In genomic region chr10:51074238-51075028, GRCh38 we compare ENCODE assay signal across 8 cellular contexts. TPM values are rescaled to one million over a fixed set of nuclear protein-coding genes. Genes with fewer than 3 reads are reported as not detected.
DNase-seq lines count a peak whose midpoint lies in the region; ATAC-seq lines count a peak whose summit lies in the region.

PRKG1 (plus strand) TSS chr10:51074487.

- intact Hi-C loops in cardiac septum (cut with DNase I), result loop anchor here (2.0 to 10.0 kb wide), 3 partner anchors 170 to 348 kb away; no protein-coding TSS in a partner anchor

- DNase-seq in NCI-H1417 (lab: John Stamatoyannopoulos, UW) (peak in 2 of 3 experiments; percentile 36 to 47), NCI-H1417 treated with DMSO at 0.1 percent for 48 hours (lab: John Stamatoyannopoulos, UW) (no peak), NCI-H1105 treated with DMSO at 0.1 percent for 48 hours (lab: John Stamatoyannopoulos, UW) (peak; percentile 19), amniotic stem cell (lab: John Stamatoyannopoulos, UW) (peak; percentile 53), cardiac septum (ENCODE audit: low spot score) (peak; percentile 84), nucleus accumbens (lab: John Stamatoyannopoulos, UW) (peak in 46 of 56 donors; percentile 11 to 78 (median 48))

- ATAC-seq in GM19023 (IDR thresholded peaks at IDR 0.05; ENCODE audit: unreplicated experiment) (no peak), HG02588 (IDR thresholded peaks at IDR 0.05; ENCODE audit: unreplicated experiment) (no peak)

RNA-seq across cellular contexts. Expression of gene PRKG1, which starts in this region (rescaled TPM):
- total RNA-seq in cardiac septum, result 35.6 TPM
